In the genomic region with DNA sequence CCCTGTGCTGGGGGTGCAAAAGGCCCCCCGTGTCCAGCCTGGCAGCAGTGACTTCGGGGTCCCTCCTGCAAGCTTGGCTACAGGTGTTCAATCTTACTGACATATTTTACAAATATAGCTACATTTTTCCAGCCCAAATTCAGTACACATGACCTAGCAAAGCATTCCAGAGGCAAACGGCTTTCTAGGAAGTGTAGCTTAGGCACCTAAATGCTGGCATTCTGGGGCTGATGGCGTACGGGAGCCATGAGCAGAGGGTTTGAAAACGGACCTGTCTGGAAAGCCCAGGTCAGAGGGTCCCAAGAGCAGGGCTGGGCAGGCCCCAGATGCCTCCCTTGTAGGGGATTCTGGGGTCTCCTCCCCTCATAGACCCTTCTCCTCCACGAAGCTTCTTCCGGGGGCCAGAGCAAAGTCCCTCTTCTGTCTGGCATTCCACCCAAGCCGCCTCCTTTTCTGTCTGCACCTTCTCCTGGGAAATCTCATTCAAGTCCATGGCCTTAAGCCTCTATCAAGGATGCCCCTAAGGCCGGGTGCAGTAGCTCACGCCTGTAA, we compare ENCODE assay signal across 8 cellular contexts.
DNase-seq lines count a peak whose midpoint lies in the region; ATAC-seq, FAIRE-seq and TF ChIP-seq lines count a peak whose summit lies in the region.

No MANE protein-coding gene starts in this region.

- no peaks in the 10 kb centered on the region for H4K20me1 ChIP-seq in PC-3 (ENCODE audit: low read length)

- H3K9ac ChIP-seq in PC-3 (ENCODE audit: low read length) (peak overlapping the region; percentile 59), parathyroid adenoma (no peak overlapping the region)

- H3K36me3 Mint-ChIP-seq in CD8-positive, alpha-beta T cell, result no peaks in the 10 kb centered on the region

- H3K4me2 ChIP-seq in PC-3 (ENCODE audit: low read length) (peak overlapping the region; percentile 83), parathyroid adenoma (ENCODE audit: low read length) (peak overlapping the region; percentile 58)

- H3F3A ChIP-seq in PC-3 (ENCODE audit: low read length, unreplicated experiment), result no peaks in the 10 kb centered on the region

- no peak for FAIRE-seq in GM12892 (lab: Jason Lieb, UNC)

- H3K9me3 Mint-ChIP-seq in CD8-positive, alpha-beta T cell, result no peaks in the 10 kb centered on the region

- no peak for ATAC-seq in CD8-positive, alpha-beta T cell
- ATAC-seq in PC-3, result no peak

- peaks cover 21% of the 10 kb centered on the region for H3K27me3 Mint-ChIP-seq in CD8-positive, alpha-beta T cell (ENCODE audit: low read depth)

- no peak overlapping the region for H3K27ac Mint-ChIP-seq in CD8-positive, alpha-beta T cell

- peak overlapping the region; percentile 8 for H3K4me3 ChIP-seq in CD8-positive, alpha-beta T cell (ENCODE audit: low read depth, low read length)
- peak overlapping the region; percentile 54 for H3K4me3 ChIP-seq in PC-3 (ENCODE audit: low read length)
- peak overlapping the region; percentile 26 for H3K4me3 ChIP-seq in epithelial cell of proximal tubule (ENCODE audit: low read depth, low read length)
- H3K4me3 ChIP-seq in parathyroid adenoma (ENCODE audit: low read depth, low read length), result peak overlapping the region; percentile 20

- peaks cover 3% of the 10 kb centered on the region for H3K4me1 ChIP-seq in CD8-positive, alpha-beta T cell (ENCODE audit: insufficient read depth, low read length)
- peaks cover 28% of the 10 kb centered on the region for H3K4me1 ChIP-seq in PC-3 (ENCODE audit: insufficient read depth, low read length)
- peaks cover 8% of the 10 kb centered on the region for H3K4me1 ChIP-seq in parathyroid adenoma

- H2AFZ ChIP-seq in PC-3 (ENCODE audit: low read length) (peak overlapping the region; percentile 90), parathyroid adenoma (peak overlapping the region; percentile 74)

- no peak for TF ChIP-seq POLR2A in GM12892 (IDR thresholded peaks at IDR 0.05; ENCODE audit: low read depth, low read length)

- BruUV-seq in PC-3 (replicated peaks; lab: Mats Ljungman, UMichigan), result no TSS peak

- no peak overlapping the region for H3K27ac ChIP-seq in CD8-positive, alpha-beta T cell (ENCODE audit: low read depth, low read length)
- H3K27ac ChIP-seq in PC-3 (ENCODE audit: low read length), result peak overlapping the region; percentile 67
- H3K27ac ChIP-seq in parathyroid adenoma, result no peak overlapping the region

- no peaks in the 10 kb centered on the region for H3K36me3 ChIP-seq in CD8-positive, alpha-beta T cell (ENCODE audit: insufficient read depth, low read length)
- H3K36me3 ChIP-seq in PC-3 (ENCODE audit: low read depth, low read length) (no peaks in the 10 kb centered on the region), parathyroid adenoma (ENCODE audit: control insufficient read depth, insufficient read depth, low read length) (no peaks in the 10 kb centered on the region)

- no peak for DNase-seq in CD8-positive, alpha-beta T cell
- DNase-seq in PC-3 (no peak), epithelial cell of proximal tubule (ENCODE audit: low read depth) (no peak), HuH-7.5 (ENCODE audit: low spot score) (no peak), mesenteric fat pad (ENCODE audit: low spot score) (no peak), GM12892 (ENCODE audit: insufficient read length) (no peak)
- no peak for DNase-seq in activated CD4-positive, CD25-positive, alpha-beta regulatory T cell treated with anti-CD3 and anti-CD28 coated beads, Interleukin-2, amount 50 U/mL, for 72 hours

- POLR2A ChIA-PET in CD8-positive, alpha-beta T cell (lab: Charles Lee), result no interaction called here
- POLR2A ChIA-PET in PC-3 (lab: Charles Lee; ENCODE audit: unreplicated experiment), result no interaction called here

- no peaks in the 10 kb centered on the region for H3K9me2 ChIP-seq in PC-3 (replicated peaks; ENCODE audit: low read length)

- no peaks in the 10 kb centered on the region for H3K9me3 ChIP-seq in CD8-positive, alpha-beta T cell (ENCODE audit: low read length)
- H3K9me3 ChIP-seq in PC-3 (ENCODE audit: low read length) (no peaks in the 10 kb centered on the region), parathyroid adenoma (ENCODE audit: control insufficient read depth, low read length) (no peaks in the 10 kb centered on the region)

- intact Hi-C loops in CD8-positive, alpha-beta T cell (cut with DNase I, micrococcal nuclease), result loop anchor here (5.0 kb wide), 4 partner anchors 654 to 1294 kb away; no protein-coding TSS in a partner anchor
- intact Hi-C loops in PC-3 (cut with micrococcal nuclease), result loop anchor here (1.0 to 2.0 kb wide), 5 partner anchors 36 to 279 kb away; a partner anchor contains a TSS

- H3K79me2 ChIP-seq in PC-3 (ENCODE audit: low read length) (no peaks in the 10 kb centered on the region), parathyroid adenoma (peaks cover 2% of the 10 kb centered on the region)

- no peak overlapping the region for H3K4me3 Mint-ChIP-seq in CD8-positive, alpha-beta T cell

- H3K27me3 ChIP-seq in CD8-positive, alpha-beta T cell (ENCODE audit: insufficient read depth, low read length), result no peaks in the 10 kb centered on the region
- H3K27me3 ChIP-seq in PC-3 (ENCODE audit: low read length) (no peaks in the 10 kb centered on the region), parathyroid adenoma (ENCODE audit: control insufficient read depth, insufficient read depth, low read length) (no peaks in the 10 kb centered on the region)

- no peak for TF ChIP-seq CTCF in CD8-positive, alpha-beta T cell (IDR thresholded peaks at IDR 0.05)
- no peak for TF ChIP-seq CTCF in PC-3 (conservative IDR thresholded peaks at IDR 0.05; ENCODE audit: low read depth, low read length)
- TF ChIP-seq CTCF in epithelial cell of proximal tubule (conservative IDR thresholded peaks at IDR 0.05; ENCODE audit: low read depth, low read length), result no peak
- no peak for TF ChIP-seq CTCF in parathyroid adenoma (IDR thresholded peaks at IDR 0.05)

- peaks cover 6% of the 10 kb centered on the region for H3K4me1 Mint-ChIP-seq in CD8-positive, alpha-beta T cell (ENCODE audit: low read depth)

- CTCF ChIA-PET in CD8-positive, alpha-beta T cell (lab: Charles Lee), result interaction anchor here (1.1 to 2.1 kb wide), 6 partner anchors 8 to 215 kb away, joined by 3 to 9 read pairs (median 4); no protein-coding TSS in a partner anchor
- CTCF ChIA-PET in PC-3 (lab: Charles Lee), result interaction anchor here (0.5 to 1.4 kb wide), 6 partner anchors 9 to 190 kb away, joined by 3 to 15 read pairs (median 3); no protein-coding TSS in a partner anchor
